6 cellular contexts compared by ENCODE assay signal in genomic region chr2:187834787-187835186, GRCh38.
"Had no signal": no experiment of that assay in that cellular context is flagged by ENCODE, and none has a peak within 500 bp of the region (broad histone marks: within the 10 kb centered on the region; RNA-seq: fewer than 3 reads in every experiment).

No MANE protein-coding gene starts in this region.

- H3K4me2 ChIP-seq: KMS-11 had no signal

- FAIRE-seq: HTR-8/SVneo had no signal

- DNase-seq: IMR-90, KBM-7, KG1 had no signal

- H3K27ac ChIP-seq: HL-60, KMS-11 had no signal

- H3K9ac ChIP-seq: KMS-11 had no signal
